Comparison of ENCODE assay signal across 20 cellular contexts in genomic region chr10:131067690-131068089, GRCh38.
DNase-seq lines count a peak whose midpoint lies in the region; ATAC-seq and TF ChIP-seq lines count a peak whose summit lies in the region.
"Had no signal": no experiment of that assay in that cellular context is flagged by ENCODE, and none has a peak within 500 bp of the region (broad histone marks: within the 10 kb centered on the region; RNA-seq: fewer than 3 reads in every experiment).

No MANE protein-coding gene starts in this region.

- ATAC-seq in Right ventricle myocardium inferior = no peak
- no peak for ATAC-seq in right cardiac atrium
- ATAC-seq in natural killer cell treated with Interleukin-12 subunit alpha and Interleukin-12 subunit beta and Interleukin-15 and Interleukin-18, amount 100 ng/mL, for 72 hours = no peak
- no peak for ATAC-seq in natural killer cell
- ATAC-seq: A549; CD8-positive, alpha-beta T cell had no signal

- H3K27me3 ChIP-seq in right cardiac atrium (ENCODE audit: control insufficient read depth, insufficient read depth) = no peaks in the 10 kb centered on the region
- no peaks in the 10 kb centered on the region for H3K27me3 ChIP-seq in spleen (replicated peaks in 1 of 7)
- no peaks in the 10 kb centered on the region for H3K27me3 ChIP-seq in brain microvascular endothelial cell (replicated peaks)
- H3K27me3 ChIP-seq: BLaER1 treated with 17β-estradiol and CSF1 and Interleukin-3, amounts not matched to agents 10 nM and 100 nM had no signal

- H3K27me3 Mint-ChIP-seq in natural killer cell treated with Interleukin-12 subunit alpha and Interleukin-12 subunit beta and Interleukin-15 and Interleukin-18, amount 100 ng/mL, for 72 hours = peaks cover 0 to 7% of the 10 kb centered on the region in 2 donors
- peaks cover 0 to 4% of the 10 kb centered on the region in 2 donors for H3K27me3 Mint-ChIP-seq in natural killer cell (ENCODE audit: low read depth in 2 of 2)
- H3K27me3 Mint-ChIP-seq: B cell had no signal

- peak; percentile 7 for DNase-seq in Right ventricle myocardium inferior (ENCODE audit: missing footprints)
- no peak for DNase-seq in right cardiac atrium
- peak; percentile 39 for DNase-seq in natural killer cell treated with Interleukin-12 subunit alpha and Interleukin-12 subunit beta and Interleukin-15 and Interleukin-18, amount 100 ng/mL, for 72 hours (ENCODE audit: low spot score)
- DNase-seq in natural killer cell = no peak
- peak; percentile 15 for DNase-seq in islet precursor cell
- peak; percentile 56 for DNase-seq in spleen
- DNase-seq in brain microvascular endothelial cell = no peak
- no peak for DNase-seq in kidney glomerular epithelial cell (lab: John Stamatoyannopoulos, UW)
- DNase-seq: AML-193; Caco-2; Calu3; CD4-positive, alpha-beta T cell; CD8-positive, alpha-beta T cell; DMS79 treated with DMSO at 0.1 percent for 48 hours; GF-D8 had no signal

- 88% methylated on average over 4 of the region's 4 CpGs for WGBS in right cardiac atrium
- 82 to 90% (median 88%) methylated on average over 4 of the region's 4 CpGs for WGBS in spleen, 5 donors

- intact Hi-C loops in Right ventricle myocardium inferior (cut with DNase I) (no loop called here), right cardiac atrium (cut with DNase I) (no loop called here), natural killer cell (cut with micrococcal nuclease) (no loop called here), spleen (cut with DNase I; ENCODE audit: low total_unique reads) (no loop called here)

- TF ChIP-seq CTCF in natural killer cell (IDR thresholded peaks at IDR 0.05) (no peak), spleen (IDR thresholded peaks at IDR 0.05 in 8 of 11, conservative IDR thresholded peaks at IDR 0.05 in 3 of 11) (no peak), brain microvascular endothelial cell (IDR thresholded peaks at IDR 0.05; ENCODE audit: low read depth, low read length, missing control alignments) (no peak)

- no peak overlapping the region for H3K27ac Mint-ChIP-seq in natural killer cell treated with Interleukin-12 subunit alpha and Interleukin-12 subunit beta and Interleukin-15 and Interleukin-18, amount 100 ng/mL, for 72 hours
- H3K27ac Mint-ChIP-seq in natural killer cell = no peak overlapping the region
- H3K27ac Mint-ChIP-seq: B cell; CD4-positive, alpha-beta T cell; CD8-positive, alpha-beta T cell had no signal

- H3K4me1 ChIP-seq in right cardiac atrium (ENCODE audit: control insufficient read depth, insufficient read depth, low read length) = no peaks in the 10 kb centered on the region
- no peaks in the 10 kb centered on the region for H3K4me1 ChIP-seq in spleen
- H3K4me1 ChIP-seq: A549, Caco-2 had no signal

- in situ Hi-C loops in brain microvascular endothelial cell (cut with HindIII; ENCODE audit: low pct_ligation_motif_present, low sequenced_read_pairs) = no loop called here

- TF ChIP-seq POLR2A in spleen (IDR thresholded peaks at IDR 0.05) = no peak

- H3K4me1 Mint-ChIP-seq in natural killer cell treated with Interleukin-12 subunit alpha and Interleukin-12 subunit beta and Interleukin-15 and Interleukin-18, amount 100 ng/mL, for 72 hours (ENCODE audit: low read depth in 2 of 2) = no peaks in the 10 kb centered on the region
- H3K4me1 Mint-ChIP-seq in natural killer cell = no peaks in the 10 kb centered on the region
- H3K4me1 Mint-ChIP-seq: B cell had no signal

- H3K4me3 ChIP-seq in right cardiac atrium (ENCODE audit: low read length) = no peak overlapping the region
- no peak overlapping the region for H3K4me3 ChIP-seq in spleen
- no peak overlapping the region for H3K4me3 ChIP-seq in brain microvascular endothelial cell (ENCODE audit: low read depth, low read length)
- H3K4me3 ChIP-seq: A549; BLaER1 treated with 17β-estradiol and CSF1 and Interleukin-3, amounts not matched to agents 10 nM and 100 nM had no signal

- no peaks in the 10 kb centered on the region for H3K9me3 Mint-ChIP-seq in natural killer cell treated with Interleukin-12 subunit alpha and Interleukin-12 subunit beta and Interleukin-15 and Interleukin-18, amount 100 ng/mL, for 72 hours
- H3K9me3 Mint-ChIP-seq in natural killer cell = no peaks in the 10 kb centered on the region
- H3K9me3 Mint-ChIP-seq: CD4-positive, alpha-beta T cell; CD8-positive, alpha-beta T cell had no signal

- no peaks in the 10 kb centered on the region for H3K36me3 Mint-ChIP-seq in natural killer cell treated with Interleukin-12 subunit alpha and Interleukin-12 subunit beta and Interleukin-15 and Interleukin-18, amount 100 ng/mL, for 72 hours
- no peaks in the 10 kb centered on the region for H3K36me3 Mint-ChIP-seq in natural killer cell
- H3K36me3 Mint-ChIP-seq: CD8-positive, alpha-beta T cell had no signal

- H3K36me3 ChIP-seq in spleen (no peaks in the 10 kb centered on the region), brain microvascular endothelial cell (replicated peaks) (no peaks in the 10 kb centered on the region)
- H3K36me3 ChIP-seq: BLaER1 treated with 17β-estradiol and CSF1 and Interleukin-3, amounts not matched to agents 10 nM and 100 nM had no signal

- H3K27ac ChIP-seq in right cardiac atrium (ENCODE audit: low read length) (no peak overlapping the region), spleen (no peak overlapping the region), brain microvascular endothelial cell (no peak overlapping the region)
- H3K27ac ChIP-seq: 22Rv1; A549; BLaER1 treated with 17β-estradiol and CSF1 and Interleukin-3, amounts not matched to agents 10 nM and 100 nM; C4-2B had no signal

- H3K9me3 ChIP-seq in right cardiac atrium (ENCODE audit: control insufficient read depth, low read length) (no peaks in the 10 kb centered on the region), spleen (no peaks in the 10 kb centered on the region)
- H3K9me3 ChIP-seq: A549; BLaER1 treated with 17β-estradiol and CSF1 and Interleukin-3, amounts not matched to agents 10 nM and 100 nM; Caco-2 had no signal

- H3K4me3 Mint-ChIP-seq in natural killer cell treated with Interleukin-12 subunit alpha and Interleukin-12 subunit beta and Interleukin-15 and Interleukin-18, amount 100 ng/mL, for 72 hours = no peak overlapping the region
- H3K4me3 Mint-ChIP-seq in natural killer cell = no peak overlapping the region
- H3K4me3 Mint-ChIP-seq: B cell; CD4-positive, alpha-beta T cell; CD8-positive, alpha-beta T cell had no signal

Comparison
In these comparisons a context has a peak if more than half of its experiments do, and no peak if none do; other contexts are left out.
1. DNase-seq: peak in Right ventricle myocardium inferior (single experiment), natural killer cell treated with Interleukin-12 subunit alpha and Interleukin-12 subunit beta and Interleukin-15 and Interleukin-18, amount 100 ng/mL, for 72 hours (single experiment), islet precursor cell (single experiment) and spleen (single experiment); none in right cardiac atrium (0 of 3), natural killer cell (single experiment), brain microvascular endothelial cell (single experiment) and kidney glomerular epithelial cell (single experiment).